In the genomic region with DNA sequence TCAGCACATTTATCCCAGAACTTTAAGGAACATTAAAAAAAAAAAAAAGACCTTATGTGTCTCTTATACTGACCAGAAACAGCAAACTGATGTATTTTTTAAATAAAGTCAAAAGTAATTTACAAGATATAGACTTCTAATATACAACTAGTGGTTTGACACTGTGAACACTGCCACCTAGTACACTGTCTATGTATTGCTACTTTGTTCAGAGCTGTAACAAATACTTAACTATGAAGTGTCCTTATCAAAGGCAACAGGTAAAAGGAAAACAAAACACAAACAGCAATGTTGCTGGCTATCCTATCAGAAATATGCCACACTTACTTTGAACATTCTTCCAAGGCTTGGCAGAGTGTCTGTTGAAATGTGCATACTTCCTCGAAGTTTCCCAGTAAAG, we compare ENCODE assay signal across 9 cellular contexts.
A peak's percentile ranks its signal among the peaks of the same experiment; 100 is the strongest.
DNase-seq lines count a peak whose midpoint lies in the region; ATAC-seq, FAIRE-seq and TF ChIP-seq lines count a peak whose summit lies in the region.
"Had no signal": no experiment of that assay in that cellular context is flagged by ENCODE, and none has a peak within 500 bp of the region (broad histone marks: within the 10 kb centered on the region; RNA-seq: fewer than 3 reads in every experiment).

No MANE protein-coding gene starts in this region.

- H3K27ac Mint-ChIP-seq in activated T-helper 17 cell treated with anti-CD3 and anti-CD28 coated beads, Interleukin-2, amount 50 U/mL, for 72 hours: no peak overlapping the region
- H3K27ac Mint-ChIP-seq: activated naive CD8-positive, alpha-beta T cell treated with anti-CD3 and anti-CD28 coated beads, Interleukin-2, amount 10 ng/mL, durations not matched to agents 7 days and 5 days had no signal

- H3K27ac ChIP-seq in tibial artery: no peak overlapping the region

- H3K9me3 Mint-ChIP-seq in activated T-helper 17 cell treated with anti-CD3 and anti-CD28 coated beads, Interleukin-2, amount 50 U/mL, for 72 hours: no peaks in the 10 kb centered on the region
- H3K9me3 Mint-ChIP-seq: activated naive CD8-positive, alpha-beta T cell treated with anti-CD3 and anti-CD28 coated beads, Interleukin-2, amount 10 ng/mL, durations not matched to agents 7 days and 5 days had no signal

- TF ChIP-seq CTCF in AG09309 (IDR thresholded peaks at IDR 0.05; ENCODE audit: control insufficient read depth, insufficient read depth, low read depth, low read length, missing control alignments) (peak; percentile 33), fibroblast of the aortic adventitia (IDR thresholded peaks at IDR 0.05; ENCODE audit: insufficient read depth, low read length) (peak; percentile 49), tibial artery (IDR thresholded peaks at IDR 0.05) (peak in 1 of 2 experiments; percentile 9)

- H3K9me3 ChIP-seq in tibial artery: no peaks in the 10 kb centered on the region

- H3K4me1 ChIP-seq in tibial artery: peaks cover 0 to 7% (median 0%) of the 10 kb centered on the region in 4 donors

- H3K4me1 Mint-ChIP-seq in activated T-helper 17 cell treated with anti-CD3 and anti-CD28 coated beads, Interleukin-2, amount 50 U/mL, for 72 hours: peaks cover 10% of the 10 kb centered on the region

- no peak overlapping the region for H3K4me3 ChIP-seq in AG09309 (ENCODE audit: control insufficient read depth, low read depth, low read length)
- no peak overlapping the region for H3K4me3 ChIP-seq in fibroblast of the aortic adventitia (ENCODE audit: low read depth, low read length)
- no peak overlapping the region for H3K4me3 ChIP-seq in tibial artery

- no peak overlapping the region for H3K4me3 Mint-ChIP-seq in activated T-helper 17 cell treated with anti-CD3 and anti-CD28 coated beads, Interleukin-2, amount 50 U/mL, for 72 hours
- H3K4me3 Mint-ChIP-seq: activated naive CD8-positive, alpha-beta T cell treated with anti-CD3 and anti-CD28 coated beads, Interleukin-2, amount 10 ng/mL, durations not matched to agents 7 days and 5 days had no signal

- FAIRE-seq in GM12891 (lab: Jason Lieb, UNC): peak; percentile 41

- H3K27me3 Mint-ChIP-seq in activated T-helper 17 cell treated with anti-CD3 and anti-CD28 coated beads, Interleukin-2, amount 50 U/mL, for 72 hours: no peaks in the 10 kb centered on the region
- H3K27me3 Mint-ChIP-seq: activated naive CD8-positive, alpha-beta T cell treated with anti-CD3 and anti-CD28 coated beads, Interleukin-2, amount 10 ng/mL, durations not matched to agents 7 days and 5 days had no signal

- H3K36me3 ChIP-seq in tibial artery: no peaks in the 10 kb centered on the region

- TF ChIP-seq POLR2A in GM12891 (IDR thresholded peaks at IDR 0.05; ENCODE audit: low read depth, low read length): no peak

- H3K27me3 ChIP-seq in tibial artery: no peaks in the 10 kb centered on the region

- ATAC-seq in sciatic nerve (no peak), GM19467 (IDR thresholded peaks at IDR 0.05; ENCODE audit: unreplicated experiment) (no peak)
- ATAC-seq in activated T-helper 17 cell treated with anti-CD3 and anti-CD28 coated beads, Interleukin-2, amount 50 U/mL, for 72 hours (replicated peaks): no peak

- intact Hi-C loops in sciatic nerve (cut with DNase I): no loop called here
- intact Hi-C loops in tibial artery (cut with DNase I; ENCODE audit: low total_unique reads): no loop called here

- DNase-seq in AG09309 (ENCODE audit: low read depth): no peak
- DNase-seq in GM12891 (ENCODE audit: insufficient read length, low spot score): no peak
- peak; percentile 12 for DNase-seq in NCI-H526 treated with DMSO at 0.1 percent for 48 hours (lab: John Stamatoyannopoulos, UW)
- DNase-seq in fibroblast of the aortic adventitia (ENCODE audit: low read depth): peak; percentile 21
- DNase-seq in sciatic nerve (ENCODE audit: low spot score): no peak
- DNase-seq in tibial artery: no peak
- DNase-seq: activated naive CD8-positive, alpha-beta T cell treated with anti-CD3 and anti-CD28 coated beads, Interleukin-2, amount 10 ng/mL, durations not matched to agents 7 days and 5 days had no signal

- H3K36me3 Mint-ChIP-seq in activated T-helper 17 cell treated with anti-CD3 and anti-CD28 coated beads, Interleukin-2, amount 50 U/mL, for 72 hours (ENCODE audit: low read depth): peaks cover 60% of the 10 kb centered on the region

TF ChIP-seq in GM12891, 5 proteins besides CTCF, POLR2A, EP300 and RAD21:
- TF ChIP-seq POU2F2 (IDR thresholded peaks at IDR 0.05; ENCODE audit: low read depth, low read length): no peak
- no peak for TF ChIP-seq PAX5 (IDR thresholded peaks at IDR 0.05; ENCODE audit: insufficient read depth, low read length, severe bottlenecking)
- TF ChIP-seq POLR2AphosphoS5 (IDR thresholded peaks at IDR 0.05; ENCODE audit: low read depth, low read length): no peak
- TF ChIP-seq TAF1 (IDR thresholded peaks at IDR 0.05; ENCODE audit: low read depth, low read length): no peak
- no peak for TF ChIP-seq SPI1 (IDR thresholded peaks at IDR 0.05; ENCODE audit: low read depth, low read length)
TF ChIP-seq in GM12891: peak in this region for 0.

Comparison
In these comparisons a context has a peak if more than half of its experiments do, and no peak if none do; other contexts are left out.
1. DNase-seq: peak in NCI-H526 treated with DMSO at 0.1 percent for 48 hours (single experiment) and fibroblast of the aortic adventitia (single experiment); none in AG09309 (single experiment), GM12891 (single experiment), sciatic nerve (single experiment) and tibial artery (0 of 2).